ENCODE assay signal across 17 cellular contexts in genomic region chr14:82861321-82861720, GRCh38.
"Had no signal": no experiment of that assay in that cellular context is flagged by ENCODE, and none has a peak within 500 bp of the region (broad histone marks: within the 10 kb centered on the region; RNA-seq: fewer than 3 reads in every experiment).

No MANE protein-coding gene starts in this region.

- H3K27me3 ChIP-seq: stomach, suprapubic skin, testis, thyroid gland, tibial artery, tibial nerve, transverse colon, upper lobe of left lung, upper lobe of right lung, uterus, vagina had no signal

- H3K4me3 ChIP-seq: stomach, suprapubic skin, testis, thoracic aorta, thyroid gland, tibial artery, tibial nerve, transverse colon, upper lobe of left lung, upper lobe of right lung, uterus, vagina had no signal

- H3K27ac ChIP-seq: stomach, suprapubic skin, testis, thoracic aorta, thyroid gland, tibial artery, tibial nerve, transverse colon, upper lobe of left lung, upper lobe of right lung, uterus, vagina had no signal

- H3K36me3 ChIP-seq: stomach, suprapubic skin, thoracic aorta, thyroid gland, tibial artery, tibial nerve, transverse colon, upper lobe of left lung, upper lobe of right lung, uterus had no signal

- H3K9me3 ChIP-seq: testis, thyroid gland, upper lobe of right lung, uterus, vagina had no signal

- ATAC-seq: stimulated activated effector memory CD8-positive, alpha-beta T cell treated with anti-CD3 and anti-CD28 coated beads, Interleukin-12 subunit alpha, Interleukin-12 subunit beta, amount 100 ng/mL, for 72 hours; stimulated activated memory B cell treated with anti-CD40 and anti-IgM and Interleukin-4, amounts not matched to agents 10 μg/mL and 1 μg/mL and 100 μg/mL, for 72 hours; stimulated activated naive B cell treated with anti-CD40 and anti-IgM and Interleukin-4, amounts not matched to agents 10 μg/mL and 1 μg/mL and 100 μg/mL, for 72 hours; stimulated activated naive CD8-positive, alpha-beta T cell treated with anti-CD3 and anti-CD28 coated beads, Interleukin-15, amount 100 ng/mL, for 72 hours; stimulated activated naive CD8-positive, alpha-beta T cell treated with anti-CD3 and anti-CD28 coated beads, Interleukin-15, Interleukin-2, amounts not matched to agents 100 U/mL and 50 U/mL, for 24 hours; upper lobe of right lung had no signal
